Comparison of ENCODE assay signal across 1 cellular context in the genomic region with DNA sequence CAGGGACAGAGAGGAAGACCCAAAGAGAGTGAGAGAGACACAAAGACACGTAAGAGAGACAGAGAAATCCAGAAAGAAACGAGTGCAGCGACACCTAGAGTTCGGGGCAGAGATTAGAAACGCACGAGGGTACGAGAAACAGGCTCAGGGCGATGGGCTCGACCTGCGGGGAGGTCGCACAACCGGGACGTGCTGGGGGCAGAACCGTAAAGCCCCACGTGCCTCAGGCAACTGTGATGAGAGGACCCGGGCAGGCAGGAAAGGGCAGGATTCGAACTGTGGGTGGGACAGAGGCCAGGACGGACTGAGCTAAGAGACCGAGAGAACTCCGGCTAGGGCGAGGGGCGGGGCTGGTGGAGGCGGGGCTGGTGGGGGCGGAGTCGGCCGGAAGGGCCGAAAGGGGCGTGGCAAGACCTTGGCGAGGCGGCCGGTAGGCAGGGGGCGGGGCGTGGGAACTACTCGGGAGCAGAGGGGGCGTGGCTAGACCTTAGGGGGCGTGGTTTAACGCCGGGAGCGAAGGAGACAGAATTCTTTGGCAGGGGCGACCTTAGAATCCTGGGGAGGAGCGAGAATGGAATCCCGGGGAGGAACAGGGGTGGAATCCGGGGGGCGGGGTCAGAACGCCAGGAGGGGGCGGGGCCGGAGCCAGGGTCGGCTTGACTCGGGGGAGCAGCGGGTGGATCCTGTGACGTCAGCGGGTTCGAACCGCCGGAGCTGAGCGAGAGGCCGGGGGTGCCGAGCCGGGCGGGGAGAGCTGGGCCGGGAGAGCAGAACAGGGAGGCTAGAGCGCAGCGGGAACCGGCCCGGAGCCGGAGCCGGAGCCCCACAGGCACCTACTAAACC.
TF ChIP-seq lines count a peak whose summit lies in the region.

NECTIN2 (plus strand) TSS at position 686 of the 843 bp plus-strand sequence. CDS start 229 bp downstream, outside the sequence.

TF ChIP-seq in HepG2, 621 proteins besides CTCF, POLR2A, EP300 and RAD21 (continued from another document):
- TF ChIP-seq SPEN (CRISPR knock-in tag; IDR thresholded peaks at IDR 0.05; ENCODE audit: low read depth) (peak; percentile 19), RFXAP (CRISPR knock-in tag; IDR thresholded peaks at IDR 0.05; ENCODE audit: borderline replicate concordance) (0 out of 2 replicates have a peak, but pooled peaks have one; percentile 29), POLR2G (IDR thresholded peaks at IDR 0.05; ENCODE audit: low read depth, low read length) (peak; percentile 49; the same call in 1 of the 2 replicates), AHR (CRISPR knock-in tag; IDR thresholded peaks at IDR 0.05) (no peak), SALL2 (CRISPR knock-in tag; IDR thresholded peaks at IDR 0.05) (no peak), ARID4A (CRISPR knock-in tag; IDR thresholded peaks at IDR 0.05; ENCODE audit: borderline replicate concordance) (peak; percentile 63), ZNF749 (CRISPR knock-in tag; IDR thresholded peaks at IDR 0.05; ENCODE audit: borderline replicate concordance) (no peak), ZFP90 (CRISPR knock-in tag; IDR thresholded peaks at IDR 0.05; ENCODE audit: borderline replicate concordance) (no peak), ATF1 (CRISPR knock-in tag; IDR thresholded peaks at IDR 0.05) (no peak), ZZZ3 (CRISPR knock-in tag; IDR thresholded peaks at IDR 0.05; ENCODE audit: borderline replicate concordance) (no peak), ONECUT2 (CRISPR knock-in tag; IDR thresholded peaks at IDR 0.05) (no peak)
- TF ChIP-seq, protein P1, sequence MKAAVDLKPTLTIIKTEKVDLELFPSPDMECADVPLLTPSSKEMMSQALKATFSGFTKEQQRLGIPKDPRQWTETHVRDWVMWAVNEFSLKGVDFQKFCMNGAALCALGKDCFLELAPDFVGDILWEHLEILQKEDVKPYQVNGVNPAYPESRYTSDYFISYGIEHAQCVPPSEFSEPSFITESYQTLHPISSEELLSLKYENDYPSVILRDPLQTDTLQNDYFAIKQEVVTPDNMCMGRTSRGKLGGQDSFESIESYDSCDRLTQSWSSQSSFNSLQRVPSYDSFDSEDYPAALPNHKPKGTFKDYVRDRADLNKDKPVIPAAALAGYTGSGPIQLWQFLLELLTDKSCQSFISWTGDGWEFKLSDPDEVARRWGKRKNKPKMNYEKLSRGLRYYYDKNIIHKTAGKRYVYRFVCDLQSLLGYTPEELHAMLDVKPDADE (CRISPR knock-in tag; IDR thresholded peaks at IDR 0.05), result no peak; the same call in 1 of the 2 replicates
